Comparison of ENCODE assay signal across 25 cellular contexts in genomic region chrX:9821581-9821980, GRCh38. TPM values are rescaled to one million over a fixed set of nuclear protein-coding genes. Genes with fewer than 3 reads are reported as not detected.
"Had no signal": no experiment of that assay in that cellular context is flagged by ENCODE, and none has a peak within 500 bp of the region (broad histone marks: within the 10 kb centered on the region; RNA-seq: fewer than 3 reads in every experiment).

No MANE protein-coding gene starts in this region.

- H3K9me3 ChIP-seq: SK-N-SH had no signal

- H3K27ac Mint-ChIP-seq: activated CD8-positive, alpha-beta T cell treated with anti-CD3 and anti-CD28 coated beads, Interleukin-2, amount 10 ng/mL, durations not matched to agents 7 days and 5 days; activated naive CD4-positive, alpha-beta T cell treated with anti-CD3 and anti-CD28 coated beads, Interleukin-2, amount 50 U/mL, for 24 hours; activated T-helper 1 cell treated with anti-CD3 and anti-CD28 coated beads, Interleukin-12 subunit alpha, Interleukin-12 subunit beta, Interleukin-2, Interleukin-4 antibody, amounts not matched to agents 30 ng/mL and 10 ng/mL and 1 ng/mL, durations not matched to agents 14 hours and 24 hours and 36 hours had no signal

- H3K9ac ChIP-seq: SK-N-SH had no signal

- H3K4me1 Mint-ChIP-seq: activated naive CD4-positive, alpha-beta T cell treated with anti-CD3 and anti-CD28 coated beads, Interleukin-2, amount 50 U/mL, for 24 hours had no signal

- H3K4me3 Mint-ChIP-seq: activated CD8-positive, alpha-beta T cell treated with anti-CD3 and anti-CD28 coated beads, Interleukin-2, amount 10 ng/mL, durations not matched to agents 7 days and 5 days; activated naive CD4-positive, alpha-beta T cell treated with anti-CD3 and anti-CD28 coated beads, Interleukin-2, amount 50 U/mL, for 24 hours; activated T-helper 1 cell treated with anti-CD3 and anti-CD28 coated beads, Interleukin-12 subunit alpha, Interleukin-12 subunit beta, Interleukin-2, Interleukin-4 antibody, amounts not matched to agents 30 ng/mL and 10 ng/mL and 1 ng/mL, durations not matched to agents 14 hours and 24 hours and 36 hours; brain had no signal

- DNase-seq: activated CD4-positive, alpha-beta T cell treated with anti-CD3 and anti-CD28 coated beads for 48 hours; activated CD4-positive, alpha-beta T cell treated with anti-CD3 and anti-CD28 coated beads, Interleukin-2, amount 50 U/mL, for 4 hours; activated CD4-positive, CD25-positive, alpha-beta regulatory T cell treated with anti-CD3 and anti-CD28 coated beads, Interleukin-2, amount 50 U/mL, for 72 hours; activated CD8-positive, alpha-beta memory T cell treated with anti-CD3 and anti-CD28 coated beads, Interleukin-2, amount 50 U/mL, for 48 hours; activated CD8-positive, alpha-beta T cell treated with anti-CD3 and anti-CD28 coated beads, Interleukin-2, amount 10 ng/mL, durations not matched to agents 7 days and 5 days; activated effector memory CD4-positive, alpha-beta T cell treated with Interleukin-2 at 50 U/mL for 16 hours; activated naive CD4-positive, alpha-beta T cell; activated T-cell treated with anti-CD3 and anti-CD28 coated beads, Interleukin-2, amount 50 U/mL, for 1 hour; amygdala; Kasumi-1; NCI-H1105 treated with DMSO at 0.1 percent for 48 hours; NCI-H1436 treated with DMSO at 0.1 percent for 48 hours; NCI-H187; NCI-H2081 treated with DMSO at 0.1 percent for 48 hours; NCI-H446; NCI-H82; OCI-M1; RPMI8226; SK-N-SH had no signal

- ATAC-seq: activated CD8-positive, alpha-beta T cell treated with anti-CD3 and anti-CD28 coated beads, Interleukin-2, amount 10 ng/mL, durations not matched to agents 7 days and 5 days; Panc1; Right ventricle myocardium inferior had no signal

- H3K9me3 Mint-ChIP-seq: activated naive CD4-positive, alpha-beta T cell treated with anti-CD3 and anti-CD28 coated beads, Interleukin-2, amount 50 U/mL, for 24 hours; activated T-helper 1 cell treated with anti-CD3 and anti-CD28 coated beads, Interleukin-12 subunit alpha, Interleukin-12 subunit beta, Interleukin-2, Interleukin-4 antibody, amounts not matched to agents 30 ng/mL and 10 ng/mL and 1 ng/mL, durations not matched to agents 14 hours and 24 hours and 36 hours had no signal

- H3K36me3 Mint-ChIP-seq: activated naive CD4-positive, alpha-beta T cell treated with anti-CD3 and anti-CD28 coated beads, Interleukin-2, amount 50 U/mL, for 24 hours; brain had no signal

RNA-seq across cellular contexts. Expression of gene SHROOM2, which starts 35.4 kb away (rescaled TPM):
- total RNA-seq: activated CD8-positive, alpha-beta T cell treated with anti-CD3 and anti-CD28 coated beads, Interleukin-2, amount 10 ng/mL, durations not matched to agents 7 days and 5 days; activated T-helper 1 cell treated with anti-CD3 and anti-CD28 coated beads, Interleukin-12 subunit alpha, Interleukin-12 subunit beta, Interleukin-2, Interleukin-4 antibody, amounts not matched to agents 30 ng/mL and 10 ng/mL and 1 ng/mL, durations not matched to agents 14 hours and 24 hours and 36 hours; T-helper 1 cell treated with Interleukin-12 subunit alpha and Interleukin-12 subunit beta and Interleukin-4 antibody, amounts not matched to agents 30 ng/mL and 1 ng/mL, for 36 hours had no signal
- polyA plus RNA-seq: SK-N-SH had no signal

RNA-seq across cellular contexts. Expression of gene GPR143, which starts 55.9 kb away (rescaled TPM):
- total RNA-seq: activated CD8-positive, alpha-beta T cell treated with anti-CD3 and anti-CD28 coated beads, Interleukin-2, amount 10 ng/mL, durations not matched to agents 7 days and 5 days; activated T-helper 1 cell treated with anti-CD3 and anti-CD28 coated beads, Interleukin-12 subunit alpha, Interleukin-12 subunit beta, Interleukin-2, Interleukin-4 antibody, amounts not matched to agents 30 ng/mL and 10 ng/mL and 1 ng/mL, durations not matched to agents 14 hours and 24 hours and 36 hours; Right ventricle myocardium inferior; T-helper 1 cell treated with Interleukin-12 subunit alpha and Interleukin-12 subunit beta and Interleukin-4 antibody, amounts not matched to agents 30 ng/mL and 1 ng/mL, for 36 hours had no signal
- polyA plus RNA-seq: SK-N-SH had no signal
